8 cellular contexts compared by ENCODE assay signal in the genomic region with DNA sequence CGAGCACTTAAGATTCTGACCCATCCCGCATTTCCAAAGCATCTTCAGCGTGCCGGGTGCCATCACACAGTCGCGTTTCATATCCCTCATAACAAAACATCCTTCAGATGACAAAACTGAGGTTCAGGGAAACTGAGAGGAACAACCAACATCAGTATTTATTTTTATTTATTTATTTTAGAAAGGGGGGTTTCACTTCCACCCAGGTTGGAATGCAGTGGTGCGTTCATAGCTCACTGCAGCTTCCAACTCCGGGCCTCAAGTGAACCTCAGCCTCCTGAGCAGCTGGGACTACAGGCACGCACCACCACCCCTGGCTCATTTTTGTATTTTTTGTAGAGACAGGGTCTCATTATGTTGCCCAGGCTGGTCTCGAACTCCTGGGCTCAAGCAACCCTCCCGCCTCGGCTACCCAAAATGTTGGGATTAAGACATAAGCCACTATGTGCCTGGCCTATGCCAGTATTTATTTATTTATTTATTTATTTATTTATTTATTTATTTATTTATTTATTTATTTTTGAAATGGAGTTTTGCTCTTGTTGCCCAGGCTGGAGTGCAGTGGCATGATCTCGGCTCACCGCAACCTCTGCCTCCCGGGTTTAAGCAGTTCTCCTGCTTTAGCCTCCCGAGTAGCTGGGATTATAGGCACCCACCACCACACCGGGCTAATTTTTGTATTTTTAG. TPM values are rescaled to one million over a fixed set of nuclear protein-coding genes. Genes with fewer than 3 reads are reported as not detected.
DNase-seq lines count a peak whose midpoint lies in the region; ATAC-seq, FAIRE-seq and TF ChIP-seq lines count a peak whose summit lies in the region.
"Not testable (repeated sequence)": the region's sequence is repeated elsewhere in the genome, so short reads cannot be mapped to it uniquely, and the experiment has no call there.

No MANE protein-coding gene starts in this region.

- H3K4me1 Mint-ChIP-seq in T-helper 2 cell treated with Interferon-gamma antibody and Interleukin-4, amounts not matched to agents 5 μg/mL and 100 μg/mL, for 36 hours (ENCODE audit: low read depth) = peaks cover 63% of the 10 kb centered on the region
- H3K4me1 Mint-ChIP-seq in naive thymus-derived CD8-positive, alpha-beta T cell = peaks cover 48 to 95% (median 87%) of the 10 kb centered on the region in 4 donors
- H3K4me1 Mint-ChIP-seq in stimulated activated naive CD8-positive, alpha-beta T cell treated with anti-CD3 and anti-CD28 coated beads, Interleukin-15, Interleukin-2, amounts not matched to agents 100 ng/mL and 50 ng/mL, for 24 hours (ENCODE audit: low read depth) = peaks cover 86% of the 10 kb centered on the region

- H3K4me2 ChIP-seq in GM12878 (ENCODE audit: control insufficient read depth, insufficient read depth) = peak overlapping the region; percentile 67

- RAD21 ChIA-PET in GM12878 (lab: Charles Lee; ENCODE audit: unreplicated experiment) = interaction anchor here (0.8 to 10.5 kb wide), 7 partner anchors 10 to 83 kb away, joined by 3 to 185 read pairs (median 11); no protein-coding TSS in a partner anchor

- H3K27ac ChIP-seq in C4-2B (peak overlapping the region; percentile 80), GM12878 (ENCODE audit: control insufficient read depth, insufficient read depth) (peak overlapping the region; percentile 97)

- ATAC-seq in GM21360 (IDR thresholded peaks at IDR 0.05; ENCODE audit: unreplicated experiment) (peak; percentile 13), HG03159 (IDR thresholded peaks at IDR 0.05; ENCODE audit: unreplicated experiment) (peak; percentile 6), GM12878 (peak; percentile 37)
- ATAC-seq in Right ventricle myocardium superior (ENCODE audit: poor library complexity); naive thymus-derived CD8-positive, alpha-beta T cell: not testable (repeated sequence)

- SMC1A ChIA-PET in GM12878 (lab: Charles Lee; ENCODE audit: uncharacterized antibody, unreplicated experiment) = interaction anchor here (0.7 to 21.0 kb wide), 6 partner anchors 9 to 110 kb away, joined by 3 to 275 read pairs (median 12); a partner anchor contains a TSS

- H3K9ac ChIP-seq in GM12878 (ENCODE audit: control insufficient read depth, insufficient read depth, low read length) = peak overlapping the region; percentile 84

- H3K4me3 Mint-ChIP-seq in T-helper 2 cell treated with Interferon-gamma antibody and Interleukin-4, amounts not matched to agents 5 μg/mL and 100 μg/mL, for 36 hours = peak overlapping the region; percentile 79
- peak overlapping the region; percentile 70 to 91 (median 86) for H3K4me3 Mint-ChIP-seq in naive thymus-derived CD8-positive, alpha-beta T cell
- peak overlapping the region; percentile 78 for H3K4me3 Mint-ChIP-seq in stimulated activated naive CD8-positive, alpha-beta T cell treated with anti-CD3 and anti-CD28 coated beads, Interleukin-15, Interleukin-2, amounts not matched to agents 100 ng/mL and 50 ng/mL, for 24 hours

- CTCF ChIA-PET in GM12878 (lab: Yijun Ruan, JAX) = interaction anchor here (1.0 to 2.8 kb wide), 5 partner anchors 9 to 117 kb away, joined by 3 to 12 read pairs (median 5); a partner anchor contains a TSS

- peak overlapping the region; percentile 54 for H2AFZ ChIP-seq in GM12878 (ENCODE audit: control insufficient read depth, low read depth, low read length)

- BruUV-seq in GM12878 (replicated peaks; lab: Mats Ljungman, UMichigan) = TSS peak; percentile 94

- POLR2A ChIA-PET in GM12878 (lab: Charles Lee) = interaction anchor here (0.6 to 8.0 kb wide), 9 partner anchors 10 to 847 kb away, joined by 3 to 113 read pairs (median 33); a partner anchor contains a TSS
- POLR2A ChIA-PET in naive thymus-derived CD8-positive, alpha-beta T cell (lab: Charles Lee) = interaction anchor here (0.6 to 9.5 kb wide), 7 partner anchors 8 to 172 kb away, joined by 3 to 83 read pairs (median 23); a partner anchor contains a TSS

- not testable (repeated sequence) for H3K79me2 ChIP-seq in GM12878 (ENCODE audit: control insufficient read depth, insufficient read depth, low read length)

- TF ChIP-seq EP300 in GM12878 (IDR thresholded peaks at IDR 0.05; ENCODE audit: borderline replicate concordance in 1 of 2, control insufficient read depth in 1 of 2, low read depth in 2 of 2, low read length in 2 of 2) = not testable (repeated sequence)

- not testable (repeated sequence) for H3K9me3 ChIP-seq in GM12878 (replicated peaks; ENCODE audit: control insufficient read depth, insufficient read depth, low read length)

- not testable (repeated sequence) for H3K27me3 ChIP-seq in GM12878 (replicated peaks in 1 of 2; ENCODE audit: control insufficient read depth in 2 of 2, insufficient read depth in 2 of 2, low read length in 1 of 2)

- not testable (repeated sequence) for H3K36me3 Mint-ChIP-seq in T-helper 2 cell treated with Interferon-gamma antibody and Interleukin-4, amounts not matched to agents 5 μg/mL and 100 μg/mL, for 36 hours (ENCODE audit: low read depth); naive thymus-derived CD8-positive, alpha-beta T cell; stimulated activated naive CD8-positive, alpha-beta T cell treated with anti-CD3 and anti-CD28 coated beads, Interleukin-15, Interleukin-2, amounts not matched to agents 100 ng/mL and 50 ng/mL, for 24 hours (ENCODE audit: low read depth)

- H3K4me1 ChIP-seq in GM12878 (ENCODE audit: control insufficient read depth, insufficient read depth, low read length) = peaks cover 72% of the 10 kb centered on the region

- FAIRE-seq in GM12878 (lab: Jason Lieb, UNC) = not testable (repeated sequence)

- H3K36me3 ChIP-seq in GM12878 (ENCODE audit: control insufficient read depth in 2 of 2, insufficient read depth in 2 of 2, low read length in 1 of 2) = not testable (repeated sequence)

- H3K4me3 ChIP-seq in GM12878 = peak overlapping the region; percentile 55; the same call in 1 of the 2 replicates

- not testable (repeated sequence) for H3K27me3 Mint-ChIP-seq in T-helper 2 cell treated with Interferon-gamma antibody and Interleukin-4, amounts not matched to agents 5 μg/mL and 100 μg/mL, for 36 hours (ENCODE audit: low read depth); naive thymus-derived CD8-positive, alpha-beta T cell; stimulated activated naive CD8-positive, alpha-beta T cell treated with anti-CD3 and anti-CD28 coated beads, Interleukin-15, Interleukin-2, amounts not matched to agents 100 ng/mL and 50 ng/mL, for 24 hours

- not testable (repeated sequence) for H4K20me1 ChIP-seq in GM12878 (ENCODE audit: control insufficient read depth, insufficient read depth)

- 0 out of 2 replicates have a peak, but pooled peaks have one; percentile 11 for TF ChIP-seq RAD21 in GM12878 (IDR thresholded peaks at IDR 0.05; ENCODE audit: insufficient read depth, low read depth, low read length)

- DNase-seq in T-helper 2 cell treated with Interferon-gamma antibody and Interleukin-4, amounts not matched to agents 5 μg/mL and 100 μg/mL, for 36 hours (ENCODE audit: low spot score); GM12878 (ENCODE audit: low read depth, low spot score); naive thymus-derived CD8-positive, alpha-beta T cell: not testable (repeated sequence)
- peak; percentile 40 for DNase-seq in Right ventricle myocardium superior

- TF ChIP-seq CTCF in C4-2B (conservative IDR thresholded peaks at IDR 0.05); GM12878 (IDR thresholded peaks at IDR 0.05 in 2 of 3, conservative IDR thresholded peaks at IDR 0.05 in 1 of 3; ENCODE audit: control insufficient read depth in 2 of 3, extremely low read depth in 1 of 3, insufficient read depth in 1 of 3, low read depth in 3 of 3, low read length in 3 of 3): not testable (repeated sequence)

- not testable (repeated sequence) for H3K9me3 Mint-ChIP-seq in T-helper 2 cell treated with Interferon-gamma antibody and Interleukin-4, amounts not matched to agents 5 μg/mL and 100 μg/mL, for 36 hours; naive thymus-derived CD8-positive, alpha-beta T cell; stimulated activated naive CD8-positive, alpha-beta T cell treated with anti-CD3 and anti-CD28 coated beads, Interleukin-15, Interleukin-2, amounts not matched to agents 100 ng/mL and 50 ng/mL, for 24 hours

- WGBS in GM12878 (ENCODE audit: insufficient coverage, insufficient replicate concordance, low lambda C conversion rate, missing lambda C conversion rate) = 38% methylated on average over 17 of the region's 17 CpGs

- TF ChIP-seq POLR2A in GM12878 (IDR thresholded peaks at IDR 0.05; ENCODE audit: low read depth, low read length) = not testable (repeated sequence)

- in situ Hi-C loops in GM12878 (cut with MboI) = not testable (repeated sequence)

- intact Hi-C loops in GM12878 (cut with micrococcal nuclease; ENCODE audit: unreplicated experiment) (loop anchor here (2.0 kb wide), 1 partner anchor 27 kb away; no protein-coding TSS in a partner anchor), Right ventricle myocardium superior (cut with DNase I) (loop anchor here (10.0 kb wide), 1 partner anchor 85 kb away; no protein-coding TSS in a partner anchor)

- peak overlapping the region; percentile 94 for H3K27ac Mint-ChIP-seq in T-helper 2 cell treated with Interferon-gamma antibody and Interleukin-4, amounts not matched to agents 5 μg/mL and 100 μg/mL, for 36 hours
- peak overlapping the region; percentile 93 to 99 (median 98) for H3K27ac Mint-ChIP-seq in naive thymus-derived CD8-positive, alpha-beta T cell
- peak overlapping the region; percentile 97 for H3K27ac Mint-ChIP-seq in stimulated activated naive CD8-positive, alpha-beta T cell treated with anti-CD3 and anti-CD28 coated beads, Interleukin-15, Interleukin-2, amounts not matched to agents 100 ng/mL and 50 ng/mL, for 24 hours

RNA-seq across cellular contexts. Expression of a gene that starts 24.4 kb away (rescaled TPM):
- total RNA-seq in GM12878 (2013; cell fraction: nucleolus; rRNA removed) = 278 and 329 TPM in 2 replicates
- total RNA-seq in GM12878 (2014; rRNA removed) (227 and 228 TPM in 2 replicates), GM12878 (2014; rRNA removed; fragmentation: Illumina TruSeq; extraction: Trizol) (75.4 and 76.9 TPM in 2 replicates), GM12878 (2021) (192 and 210 TPM in 2 replicates), Right ventricle myocardium superior (54.8 TPM)
- 31.9 TPM for polyA plus RNA-seq in GM12878 (2011; ENCODE audit: low read depth)
- polyA plus RNA-seq in GM12878 (2011; rRNA removed) (181 and 277 TPM in 2 replicates), GM12878 (2014; fragmentation: Illumina TruSeq; extraction: Trizol) (35.2 and 44.5 TPM in 2 replicates), GM12878 (2014; fragmentation: Nextera tagmentation; extraction: Ambion mirVana) (1 to 10 TPM; 2.1 to 5.0 TPM), GM12878 (2014; rRNA removed) (174 and 190 TPM in 2 replicates), GM12878 (2016; fragmentation: Nextera tagmentation; extraction: Ambion mirVana) (100 to 1,000 TPM; 245 to 268 TPM)
- polyA plus RNA-seq in GM12878 (2011; cell fraction: cytosol; rRNA removed) = 307 and 319 TPM in 2 replicates
- polyA plus RNA-seq in GM12878 (2011; cell fraction: nucleus; rRNA removed) = 445 and 463 TPM in 2 replicates
- polyA plus RNA-seq in GM12878 (2012) = 108 and 193 TPM in 2 replicates
- 219 and 366 TPM in 2 replicates for polyA minus RNA-seq in GM12878 (2011; rRNA and poly(A)+ RNA removed)
- 187 and 217 TPM in 2 replicates for polyA minus RNA-seq in GM12878 (2011; cell fraction: cytosol; rRNA and poly(A)+ RNA removed)
- polyA minus RNA-seq in GM12878 (2011; cell fraction: nucleus; rRNA and poly(A)+ RNA removed) = 480 and 614 TPM in 2 replicates
- total RNA-seq in naive thymus-derived CD8-positive, alpha-beta T cell = 10 to 100 TPM; 23.8 to 29.6 TPM
- 100 to 1,000 TPM in 2 of 3 donors, 10 to 100 TPM in 1; 68.0 to 190 (median 189) TPM for polyA plus RNA-seq in naive thymus-derived CD8-positive, alpha-beta T cell

RNA-seq across cellular contexts. Expression of a gene that starts 33.2 kb away (rescaled TPM):
- 63.6 and 65.4 TPM in 2 replicates for total RNA-seq in GM12878 (2013; cell fraction: nucleolus; rRNA removed)
- total RNA-seq in GM12878 (2014; rRNA removed) (23.3 and 32.9 TPM in 2 replicates), GM12878 (2014; rRNA removed; fragmentation: Illumina TruSeq; extraction: Trizol) (40.4 and 41.9 TPM in 2 replicates), GM12878 (2021) (37.7 and 37.9 TPM in 2 replicates), Right ventricle myocardium superior (32.0 TPM)
- 40.5 TPM for polyA plus RNA-seq in GM12878 (2011; ENCODE audit: low read depth)
- polyA plus RNA-seq in GM12878 (2011; rRNA removed) (80.6 and 113 TPM in 2 replicates), GM12878 (2014; fragmentation: Illumina TruSeq; extraction: Trizol) (62.2 and 83.1 TPM in 2 replicates), GM12878 (2014; fragmentation: Nextera tagmentation; extraction: Ambion mirVana) (10 to 100 TPM; 41.6 to 49.9 TPM), GM12878 (2014; rRNA removed) (40.8 and 40.9 TPM in 2 replicates), GM12878 (2016; fragmentation: Nextera tagmentation; extraction: Ambion mirVana) (10 to 100 TPM; 43.8 to 47.2 TPM)
- 49.9 and 54.1 TPM in 2 replicates for polyA plus RNA-seq in GM12878 (2011; cell fraction: cytosol; rRNA removed)
- 40.7 and 40.9 TPM in 2 replicates for polyA plus RNA-seq in GM12878 (2011; cell fraction: nucleus; rRNA removed)
- 35.0 and 40.2 TPM in 2 replicates for polyA plus RNA-seq in GM12878 (2012)
- 86.5 and 91.9 TPM in 2 replicates for polyA minus RNA-seq in GM12878 (2011; rRNA and poly(A)+ RNA removed)
- polyA minus RNA-seq in GM12878 (2011; cell fraction: cytosol; rRNA and poly(A)+ RNA removed) = 35.2 and 35.7 TPM in 2 replicates
- polyA minus RNA-seq in GM12878 (2011; cell fraction: nucleus; rRNA and poly(A)+ RNA removed) = 27.3 and 33.8 TPM in 2 replicates
- 10 to 100 TPM; 23.8 to 24.7 TPM for total RNA-seq in naive thymus-derived CD8-positive, alpha-beta T cell
- polyA plus RNA-seq in naive thymus-derived CD8-positive, alpha-beta T cell = 10 to 100 TPM; 21.2 to 44.4 (median 31.4) TPM

RNA-seq across cellular contexts. Expression of a gene that starts 33.5 kb away (rescaled TPM):
- total RNA-seq in GM12878 (2013; cell fraction: nucleolus; rRNA removed) = 59.7 and 67.5 TPM in 2 replicates
- total RNA-seq in GM12878 (2014; rRNA removed) (69.0 and 78.1 TPM in 2 replicates), GM12878 (2014; rRNA removed; fragmentation: Illumina TruSeq; extraction: Trizol) (80.2 and 80.3 TPM in 2 replicates), GM12878 (2021) (66.9 and 72.7 TPM in 2 replicates), Right ventricle myocardium superior (242 TPM)
- 72.2 TPM for polyA plus RNA-seq in GM12878 (2011; ENCODE audit: low read depth)
- polyA plus RNA-seq in GM12878 (2011; rRNA removed) (191 and 233 TPM in 2 replicates), GM12878 (2014; fragmentation: Illumina TruSeq; extraction: Trizol) (79.5 and 97.5 TPM in 2 replicates), GM12878 (2014; fragmentation: Nextera tagmentation; extraction: Ambion mirVana) (100 to 1,000 TPM; 178 to 208 TPM), GM12878 (2014; rRNA removed) (89.1 and 123 TPM in 2 replicates), GM12878 (2016; fragmentation: Nextera tagmentation; extraction: Ambion mirVana) (100 to 1,000 TPM; 145 to 153 TPM)
- polyA plus RNA-seq in GM12878 (2011; cell fraction: cytosol; rRNA removed) = 67.3 and 70.7 TPM in 2 replicates
- polyA plus RNA-seq in GM12878 (2011; cell fraction: nucleus; rRNA removed) = 29.0 and 44.9 TPM in 2 replicates
- polyA plus RNA-seq in GM12878 (2012) = 93.4 and 116 TPM in 2 replicates
- 39.7 TPM in 2 replicates for polyA minus RNA-seq in GM12878 (2011; rRNA and poly(A)+ RNA removed)
- 9.9 and 13.9 TPM in 2 replicates for polyA minus RNA-seq in GM12878 (2011; cell fraction: cytosol; rRNA and poly(A)+ RNA removed)
- polyA minus RNA-seq in GM12878 (2011; cell fraction: nucleus; rRNA and poly(A)+ RNA removed) = 7.0 and 7.7 TPM in 2 replicates
- total RNA-seq in naive thymus-derived CD8-positive, alpha-beta T cell = 100 to 1,000 TPM; 121 to 128 TPM
- 100 to 1,000 TPM; 419 to 453 (median 444) TPM for polyA plus RNA-seq in naive thymus-derived CD8-positive, alpha-beta T cell
